ENCODE assay signal across 8 cellular contexts in genomic region chr22:20319745-20320658, GRCh38. TPM values are rescaled to one million over a fixed set of nuclear protein-coding genes. Genes with fewer than 3 reads are reported as not detected.
DNase-seq lines count a peak whose midpoint lies in the region; TF ChIP-seq lines count a peak whose summit lies in the region.

TSS of gene DGCR6L (minus strand) at chr22:20320060. CDS start at chr22:20319988, 72 bp downstream.

- no peaks in the 10 kb centered on the region for H3K9me2 ChIP-seq in MM.1S (replicated peaks; ENCODE audit: insufficient read depth, low read length)

- H3K4me1 ChIP-seq in MM.1S (ENCODE audit: low read length): peaks cover 10% of the 10 kb centered on the region; the same call in 1 of the 2 replicates

- H2AFZ ChIP-seq in MM.1S (ENCODE audit: low read length): peak within 1 kb of the TSS; percentile 94

- peak within 1 kb of the TSS; percentile 45 for H3K27ac ChIP-seq in MM.1S (ENCODE audit: low read length)

- H3K9me3 Mint-ChIP-seq in activated naive CD4-positive, alpha-beta T cell treated with anti-CD3 and anti-CD28 coated beads, Interleukin-2, amount 50 U/mL, for 24 hours: no peaks in the 10 kb centered on the region

- no peaks in the 10 kb centered on the region for H3K27me3 Mint-ChIP-seq in activated naive CD4-positive, alpha-beta T cell treated with anti-CD3 and anti-CD28 coated beads, Interleukin-2, amount 50 U/mL, for 24 hours

- H3K79me2 ChIP-seq in MM.1S (ENCODE audit: low read length): peaks cover 34% of the 10 kb centered on the region

- H4K20me1 ChIP-seq in MM.1S (ENCODE audit: insufficient read depth, low read length): no peaks in the 10 kb centered on the region

- H3K36me3 Mint-ChIP-seq in activated naive CD4-positive, alpha-beta T cell treated with anti-CD3 and anti-CD28 coated beads, Interleukin-2, amount 50 U/mL, for 24 hours: no peaks in the 10 kb centered on the region

- peak within 1 kb of the TSS; percentile 92 for H3K4me3 Mint-ChIP-seq in activated naive CD4-positive, alpha-beta T cell treated with anti-CD3 and anti-CD28 coated beads, Interleukin-2, amount 50 U/mL, for 24 hours

- H3K9ac ChIP-seq in MM.1S (ENCODE audit: low read length): peak within 1 kb of the TSS; percentile 96

- no peaks in the 10 kb centered on the region for H3K27me3 ChIP-seq in MM.1S (replicated peaks; ENCODE audit: insufficient read depth, low read length)

- peak; percentile 95 for DNase-seq in ELR (ENCODE audit: low read depth)
- DNase-seq in H4 (ENCODE audit: low spot score): peak; percentile 78
- peak; percentile 97 for DNase-seq in MM.1S
- DNase-seq in SKM-1 (lab: John Stamatoyannopoulos, UW; ENCODE audit: unreplicated experiment): peak; percentile 78
- DNase-seq in glomerular endothelial cell (ENCODE audit: extremely low read depth, low read depth, low spot score): peak; percentile 51
- peak; percentile 89 for DNase-seq in occipital lobe (lab: John Stamatoyannopoulos, UW)
- DNase-seq in superior temporal gyrus (ENCODE audit: extremely low spot score): peak; percentile 92

- peaks cover 64% of the 10 kb centered on the region for H3K4me1 Mint-ChIP-seq in activated naive CD4-positive, alpha-beta T cell treated with anti-CD3 and anti-CD28 coated beads, Interleukin-2, amount 50 U/mL, for 24 hours

- peak within 1 kb of the TSS; percentile 100 for H3K4me3 ChIP-seq in MM.1S (ENCODE audit: low read length)

- H3K9me3 ChIP-seq in MM.1S (replicated peaks; ENCODE audit: insufficient read depth, low read length): no peaks in the 10 kb centered on the region

- peak within 1 kb of the TSS; percentile 94 for H3K4me2 ChIP-seq in MM.1S (ENCODE audit: low read depth, low read length)

- peak within 1 kb of the TSS; percentile 90 for H3K27ac Mint-ChIP-seq in activated naive CD4-positive, alpha-beta T cell treated with anti-CD3 and anti-CD28 coated beads, Interleukin-2, amount 50 U/mL, for 24 hours

- no peak for TF ChIP-seq CTCF in MM.1S (IDR thresholded peaks at IDR 0.05; ENCODE audit: low read length)

- no peaks in the 10 kb centered on the region for H3F3A ChIP-seq in MM.1S (ENCODE audit: insufficient read depth, low read length)

- no peaks in the 10 kb centered on the region for H3K36me3 ChIP-seq in MM.1S (replicated peaks; ENCODE audit: insufficient read depth, low read length)

RNA-seq across cellular contexts. Expression of gene DGCR6L, which starts in this region (rescaled TPM):
- total RNA-seq in H4 (2014; rRNA removed; shearing (Covaris generic)): 36.8 and 43.3 TPM in 2 replicates
- 67.4 and 67.8 TPM in 2 replicates for total RNA-seq in glomerular endothelial cell
- 25.1 TPM for total RNA-seq in occipital lobe

Comparison
In these comparisons a context has a peak if more than half of its experiments do, and no peak if none do; other contexts are left out.
1. Peak in every context shown above with its lines: DNase-seq, H3K4me3 ChIP-seq and H3K27ac ChIP-seq.